In genomic region chr5:132388244-132389050, GRCh38 we compare ENCODE assay signal across 9 cellular contexts. TPM values are rescaled to one million over a fixed set of nuclear protein-coding genes. Genes with fewer than 3 reads are reported as not detected.
DNase-seq lines count a peak whose midpoint lies in the region; ATAC-seq and TF ChIP-seq lines count a peak whose summit lies in the region.
"Had no signal": no experiment of that assay in that cellular context is flagged by ENCODE, and none has a peak within 500 bp of the region (broad histone marks: within the 10 kb centered on the region; RNA-seq: fewer than 3 reads in every experiment).

No MANE protein-coding gene starts in this region.

- TF ChIP-seq CTCF in Calu3 (IDR thresholded peaks at IDR 0.05; ENCODE audit: unreplicated experiment): no peak
- no peak for TF ChIP-seq CTCF in SK-N-SH (IDR thresholded peaks at IDR 0.05)
- no peak for TF ChIP-seq CTCF in fibroblast of the aortic adventitia (IDR thresholded peaks at IDR 0.05; ENCODE audit: insufficient read depth, low read length)
- TF ChIP-seq CTCF in prostate gland (IDR thresholded peaks at IDR 0.05): no peak

- peaks cover 26 to 32% of the 10 kb centered on the region in 2 experiments for H3K4me1 ChIP-seq in SK-N-SH (ENCODE audit: control insufficient read depth in 1 of 2, insufficient read depth in 2 of 2, low read depth in 1 of 2, low read length in 1 of 2)
- H3K4me1 ChIP-seq in prostate gland (replicated peaks): peaks cover 26% of the 10 kb centered on the region

- no TSS peak for BruUV-seq in Calu3 (replicated peaks; lab: Mats Ljungman, UMichigan)

- no peaks in the 10 kb centered on the region for H4K20me1 ChIP-seq in SK-N-SH (ENCODE audit: insufficient read depth)

- H3K4me1 Mint-ChIP-seq in Calu3 (ENCODE audit: low read depth, unreplicated experiment): peaks cover 59% of the 10 kb centered on the region

- TF ChIP-seq POLR2A in prostate gland (IDR thresholded peaks at IDR 0.05): no peak

- H3K27me3 ChIP-seq in SK-N-SH (ENCODE audit: insufficient read depth): no peaks in the 10 kb centered on the region
- H3K27me3 ChIP-seq in prostate gland (replicated peaks; ENCODE audit: insufficient read depth): no peaks in the 10 kb centered on the region

- H3K9me3 Mint-ChIP-seq in Calu3 (ENCODE audit: low read depth, unreplicated experiment): no peaks in the 10 kb centered on the region

- H3K9ac ChIP-seq in SK-N-SH: peak overlapping the region; percentile 44; the same call in 1 of the 2 replicates

- H3K4me2 ChIP-seq in SK-N-SH: peak overlapping the region; percentile 67

- H3K27ac ChIP-seq in SK-N-SH (ENCODE audit: low read depth in 2 of 2, low read length in 1 of 2): peak overlapping the region; percentile 90
- peak overlapping the region; percentile 89 to 92 for H3K27ac ChIP-seq in prostate gland

- peaks cover 25% of the 10 kb centered on the region for H3F3A ChIP-seq in SK-N-SH (replicated peaks; ENCODE audit: insufficient read depth)

- H3K27ac Mint-ChIP-seq in Calu3 (ENCODE audit: unreplicated experiment): peak overlapping the region; percentile 87

- TF ChIP-seq EP300 in SK-N-SH (IDR thresholded peaks at IDR 0.05; ENCODE audit: borderline replicate concordance in 1 of 2, low read depth in 1 of 2, low read length in 1 of 2): no peak

- ATAC-seq in HG03108 (IDR thresholded peaks at IDR 0.05; ENCODE audit: unreplicated experiment) (no peak), GM19324 (IDR thresholded peaks at IDR 0.05; ENCODE audit: low FRiP score, unreplicated experiment) (no peak), GM21786 (IDR thresholded peaks at IDR 0.05; ENCODE audit: unreplicated experiment) (no peak)
- ATAC-seq: activated CD8-positive, alpha-beta T cell treated with anti-CD3 and anti-CD28 coated beads, Interleukin-2, amount 10 ng/mL, durations not matched to agents 7 days and 5 days had no signal

- no peaks in the 10 kb centered on the region for H3K9me2 ChIP-seq in SK-N-SH

- H3K4me3 Mint-ChIP-seq in Calu3 (ENCODE audit: low read depth, unreplicated experiment): peak overlapping the region; percentile 44
- H3K4me3 Mint-ChIP-seq: activated CD8-positive, alpha-beta T cell treated with anti-CD3 and anti-CD28 coated beads, Interleukin-2, amount 10 ng/mL, durations not matched to agents 7 days and 5 days had no signal

- H3K9me3 ChIP-seq in SK-N-SH: no peaks in the 10 kb centered on the region
- H3K9me3 ChIP-seq in prostate gland: no peaks in the 10 kb centered on the region

- H3K79me2 ChIP-seq in SK-N-SH (ENCODE audit: insufficient read depth): no peaks in the 10 kb centered on the region

- CTCF ChIA-PET in Calu3 (lab: Charles Lee): interaction anchor here (0.7 to 4.8 kb wide), 19 partner anchors 17 to 439 kb away, joined by 3 to 83 read pairs (median 5); partner anchors contain the start of genes IRF1, KIF3A and RAD50
- CTCF ChIA-PET in SK-N-SH (lab: Yijun Ruan, JAX): interaction anchor here (0.9 to 10.3 kb wide), 6 partner anchors 14 to 113 kb away, joined by 3 to 189 read pairs (median 8); partner anchors contain the start of gene IRF1

- H3K36me3 ChIP-seq in SK-N-SH (replicated peaks in 1 of 2; ENCODE audit: control insufficient read depth in 1 of 2, insufficient read depth in 2 of 2, low read length in 1 of 2): peaks cover 0 to 24% of the 10 kb centered on the region in 2 experiments
- H3K36me3 ChIP-seq in prostate gland: no peaks in the 10 kb centered on the region

- H3K4me3 ChIP-seq in SK-N-SH (ENCODE audit: low read depth in 2 of 2, low read length in 1 of 2) (no peak overlapping the region), fibroblast of the aortic adventitia (ENCODE audit: low read depth, low read length) (no peak overlapping the region), prostate gland (no peak overlapping the region)

- 0 out of 2 replicates have a peak overlapping the region, but pooled peaks have one; percentile 26 for H2AFZ ChIP-seq in SK-N-SH (ENCODE audit: low read depth)

- POLR2A ChIA-PET in SK-N-SH (lab: Yijun Ruan, JAX): no interaction called here

- intact Hi-C loops in Calu3 (cut with micrococcal nuclease; ENCODE audit: unreplicated experiment): loop anchor here (5.0 to 10.0 kb wide), 6 partner anchors 39 to 494 kb away; partner anchors contain the start of genes GDF9, KIF3A and UQCRQ
- intact Hi-C loops in prostate gland (cut with DNase I): loop anchor here (1.0 kb wide), 1 partner anchor 22 kb away; no protein-coding TSS in a partner anchor

- H3K36me3 Mint-ChIP-seq in Calu3 (ENCODE audit: insufficient read depth, unreplicated experiment): peaks cover 26% of the 10 kb centered on the region

- 69% methylated on average over 8 of the region's 8 CpGs for WGBS in SK-N-SH (ENCODE audit: low lambda C conversion rate)
- 31% methylated on average over 8 of the region's 8 CpGs for WGBS in prostate gland

- DNase-seq in Calu3 (no peak), SK-N-SH (no peak), fibroblast of the aortic adventitia (ENCODE audit: low read depth) (peak; percentile 81), prostate gland (ENCODE audit: low spot score) (no peak), DMS 273 (lab: John Stamatoyannopoulos, UW; ENCODE audit: unreplicated experiment) (no peak)
- DNase-seq: activated CD8-positive, alpha-beta T cell treated with anti-CD3 and anti-CD28 coated beads, Interleukin-2, amount 10 ng/mL, durations not matched to agents 7 days and 5 days had no signal

- H3K27me3 Mint-ChIP-seq in Calu3 (ENCODE audit: unreplicated experiment): no peaks in the 10 kb centered on the region

- TF ChIP-seq RAD21 in SK-N-SH (IDR thresholded peaks at IDR 0.05; ENCODE audit: low read length): no peak

TF ChIP-seq in SK-N-SH, 30 proteins besides CTCF, POLR2A, EP300 and RAD21:
- TF ChIP-seq JUND (IDR thresholded peaks at IDR 0.05) (no peak), POLR2AphosphoS5 (IDR thresholded peaks at IDR 0.05; ENCODE audit: low read depth, low read length) (no peak), REST (IDR thresholded peaks at IDR 0.05; ENCODE audit: low read depth, low read length) (no peak), MAX (IDR thresholded peaks at IDR 0.05; ENCODE audit: low read depth) (no peak)

RNA-seq across cellular contexts. Expression of gene SLC22A5, which starts 18.9 kb away (rescaled TPM):
- total RNA-seq in Calu3 (2022): 24.6 and 25.4 TPM in 2 replicates
- 8.3 and 12.3 TPM in 2 replicates for polyA plus RNA-seq in SK-N-SH (2012; rRNA removed)
- 4.2 and 6.6 TPM in 2 replicates for polyA plus RNA-seq in SK-N-SH (2012; cell fraction: cytosol; rRNA removed)
- polyA plus RNA-seq in SK-N-SH (2012; cell fraction: nucleus; rRNA removed): 25.1 and 38.8 TPM in 2 replicates
- total RNA-seq in fibroblast of the aortic adventitia (ENCODE audit: low replicate concordance): 6.5 TPM in 2 replicates
- 10 to 100 TPM; 26.2 to 37.5 TPM for total RNA-seq in prostate gland
